ENCODE assay signal across 1 cellular context in the genomic region with DNA sequence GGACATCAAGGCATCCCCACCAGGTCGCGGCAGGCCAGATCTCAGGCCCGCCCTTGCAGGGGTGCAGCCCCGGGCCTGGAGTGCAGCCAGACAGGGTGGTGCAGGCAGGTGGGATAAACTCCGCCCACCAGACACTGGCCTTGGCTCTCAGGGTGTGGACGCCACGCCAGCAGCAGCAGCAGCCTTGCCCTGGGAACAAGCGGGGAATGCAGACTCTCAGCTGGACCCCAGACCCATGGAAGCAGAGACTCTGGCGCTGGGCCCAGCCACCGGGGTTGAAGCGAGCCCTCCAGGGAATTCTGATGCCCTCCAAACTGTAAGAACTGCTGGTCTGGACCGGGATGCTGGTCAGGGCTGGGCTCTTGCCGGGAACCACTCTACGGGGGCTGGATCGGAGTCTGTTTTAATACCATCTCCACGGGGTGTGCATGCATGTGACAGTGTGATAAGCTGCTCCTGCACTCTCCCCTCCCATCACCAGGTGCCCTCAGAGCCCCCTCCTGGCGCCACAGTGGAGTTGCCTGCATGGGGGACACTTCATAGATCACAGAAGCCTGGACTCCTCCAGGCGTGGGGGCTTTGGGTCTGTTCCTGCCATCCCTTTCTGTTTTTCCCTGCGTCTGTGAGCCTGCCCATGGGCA.
TF ChIP-seq lines count a peak whose summit lies in the region.

No MANE protein-coding gene starts in this region.

TF ChIP-seq in K562, 482 proteins besides CTCF, POLR2A, EP300 and RAD21 (continued from another document):
- TF ChIP-seq, protein P1, sequence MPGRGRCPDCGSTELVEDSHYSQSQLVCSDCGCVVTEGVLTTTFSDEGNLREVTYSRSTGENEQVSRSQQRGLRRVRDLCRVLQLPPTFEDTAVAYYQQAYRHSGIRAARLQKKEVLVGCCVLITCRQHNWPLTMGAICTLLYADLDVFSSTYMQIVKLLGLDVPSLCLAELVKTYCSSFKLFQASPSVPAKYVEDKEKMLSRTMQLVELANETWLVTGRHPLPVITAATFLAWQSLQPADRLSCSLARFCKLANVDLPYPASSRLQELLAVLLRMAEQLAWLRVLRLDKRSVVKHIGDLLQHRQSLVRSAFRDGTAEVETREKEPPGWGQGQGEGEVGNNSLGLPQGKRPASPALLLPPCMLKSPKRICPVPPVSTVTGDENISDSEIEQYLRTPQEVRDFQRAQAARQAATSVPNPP (IDR thresholded peaks at IDR 0.05; ENCODE audit: borderline replicate concordance, insufficient read depth, insufficient read length): no peak
- TF ChIP-seq PHF20 (IDR thresholded peaks at IDR 0.05; ENCODE audit: partially characterized antibody) (no peak), TEAD4 (IDR thresholded peaks at IDR 0.05; ENCODE audit: low read length) (peak; percentile 21; the same call in 1 of the 2 replicates), TEAD4 (CRISPR knock-in tag; IDR thresholded peaks at IDR 0.05; ENCODE audit: borderline replicate concordance) (no peak), BHLHE40 (IDR thresholded peaks at IDR 0.05; ENCODE audit: low read length) (0 out of 2 replicates have a peak, but pooled peaks have one; percentile 22), NFIC (IDR thresholded peaks at IDR 0.05) (0 out of 2 replicates have a peak, but pooled peaks have one; percentile 12), GTF2E2 (tag; IDR thresholded peaks at IDR 0.05) (no peak), ARID1B (IDR thresholded peaks at IDR 0.05) (peak; percentile 41; the same call in 1 of the 2 replicates), STAT5A (IDR thresholded peaks at IDR 0.05; ENCODE audit: borderline replicate concordance, low read length) (peak; percentile 24; the same call in 1 of the 2 replicates), GATAD2B (IDR thresholded peaks at IDR 0.05; ENCODE audit: borderline replicate concordance) (no peak), PURB (CRISPR knock-in tag; IDR thresholded peaks at IDR 0.05; ENCODE audit: low read depth) (no peak), ZNF644 (tag; IDR thresholded peaks at IDR 0.05; ENCODE audit: low read depth) (no peak), ZBTB7A (IDR thresholded peaks at IDR 0.05; ENCODE audit: borderline replicate concordance, control insufficient read depth, low read depth, low read length) (peak; percentile 28; the same call in 1 of the 2 replicates), MAZ (CRISPR knock-in tag; conservative IDR thresholded peaks at IDR 0.05 in 1 of 2, IDR thresholded peaks at IDR 0.05 in 1 of 2) (0 out of 4 replicates have a peak, but pooled peaks of 1 of the 2 experiments have one; percentile 29), SMC3 (conservative IDR thresholded peaks at IDR 0.05; ENCODE audit: insufficient read depth, low read depth, low read length) (peak; percentile 43), TCF3 (CRISPR knock-in tag; IDR thresholded peaks at IDR 0.05) (peak; percentile 63), CBFA2T3 (IDR thresholded peaks at IDR 0.05) (peak; percentile 64), FOXA1 (IDR thresholded peaks at IDR 0.05; ENCODE audit: borderline replicate concordance) (no peak), SNIP1 (IDR thresholded peaks at IDR 0.05; ENCODE audit: low read depth) (no peak)
- TF ChIP-seq, protein P2, sequence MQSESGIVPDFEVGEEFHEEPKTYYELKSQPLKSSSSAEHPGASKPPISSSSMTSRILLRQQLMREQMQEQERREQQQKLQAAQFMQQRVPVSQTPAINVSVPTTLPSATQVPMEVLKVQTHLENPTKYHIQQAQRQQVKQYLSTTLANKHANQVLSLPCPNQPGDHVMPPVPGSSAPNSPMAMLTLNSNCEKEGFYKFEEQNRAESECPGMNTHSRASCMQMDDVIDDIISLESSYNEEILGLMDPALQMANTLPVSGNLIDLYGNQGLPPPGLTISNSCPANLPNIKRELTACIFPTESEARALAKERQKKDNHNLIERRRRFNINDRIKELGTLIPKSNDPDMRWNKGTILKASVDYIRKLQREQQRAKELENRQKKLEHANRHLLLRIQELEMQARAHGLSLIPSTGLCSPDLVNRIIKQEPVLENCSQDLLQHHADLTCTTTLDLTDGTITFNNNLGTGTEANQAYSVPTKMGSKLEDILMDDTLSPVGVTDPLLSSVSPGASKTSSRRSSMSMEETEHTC (IDR thresholded peaks at IDR 0.05): peak; percentile 38; the same call in 1 of the 2 replicates
- TF ChIP-seq, protein P3, sequence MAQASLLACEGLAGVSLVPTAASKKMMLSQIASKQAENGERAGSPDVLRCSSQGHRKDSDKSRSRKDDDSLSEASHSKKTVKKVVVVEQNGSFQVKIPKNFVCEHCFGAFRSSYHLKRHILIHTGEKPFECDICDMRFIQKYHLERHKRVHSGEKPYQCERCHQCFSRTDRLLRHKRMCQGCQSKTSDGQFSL (CRISPR knock-in tag; IDR thresholded peaks at IDR 0.05): 0 out of 2 replicates have a peak, but pooled peaks have one; percentile 21
- TF ChIP-seq, protein P3 (tag; IDR thresholded peaks at IDR 0.05): no peak
- TF ChIP-seq, protein P4, sequence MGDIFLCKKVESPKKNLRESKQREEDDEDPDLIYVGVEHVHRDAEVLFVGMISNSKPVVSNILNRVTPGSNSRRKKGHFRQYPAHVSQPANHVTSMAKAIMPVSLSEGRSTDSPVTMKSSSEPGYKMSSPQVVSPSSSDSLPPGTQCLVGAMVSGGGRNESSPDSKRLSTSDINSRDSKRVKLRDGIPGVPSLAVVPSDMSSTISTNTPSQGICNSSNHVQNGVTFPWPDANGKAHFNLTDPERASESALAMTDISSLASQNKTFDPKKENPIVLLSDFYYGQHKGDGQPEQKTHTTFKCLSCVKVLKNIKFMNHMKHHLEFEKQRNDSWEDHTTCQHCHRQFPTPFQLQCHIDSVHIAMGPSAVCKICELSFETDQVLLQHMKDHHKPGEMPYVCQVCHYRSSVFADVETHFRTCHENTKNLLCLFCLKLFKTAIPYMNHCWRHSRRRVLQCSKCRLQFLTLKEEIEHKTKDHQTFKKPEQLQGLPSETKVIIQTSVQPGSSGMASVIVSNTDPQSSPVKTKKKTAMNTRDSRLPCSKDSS (IDR thresholded peaks at IDR 0.05; ENCODE audit: low read depth, partially characterized antibody): no peak
- TF ChIP-seq, protein P5, sequence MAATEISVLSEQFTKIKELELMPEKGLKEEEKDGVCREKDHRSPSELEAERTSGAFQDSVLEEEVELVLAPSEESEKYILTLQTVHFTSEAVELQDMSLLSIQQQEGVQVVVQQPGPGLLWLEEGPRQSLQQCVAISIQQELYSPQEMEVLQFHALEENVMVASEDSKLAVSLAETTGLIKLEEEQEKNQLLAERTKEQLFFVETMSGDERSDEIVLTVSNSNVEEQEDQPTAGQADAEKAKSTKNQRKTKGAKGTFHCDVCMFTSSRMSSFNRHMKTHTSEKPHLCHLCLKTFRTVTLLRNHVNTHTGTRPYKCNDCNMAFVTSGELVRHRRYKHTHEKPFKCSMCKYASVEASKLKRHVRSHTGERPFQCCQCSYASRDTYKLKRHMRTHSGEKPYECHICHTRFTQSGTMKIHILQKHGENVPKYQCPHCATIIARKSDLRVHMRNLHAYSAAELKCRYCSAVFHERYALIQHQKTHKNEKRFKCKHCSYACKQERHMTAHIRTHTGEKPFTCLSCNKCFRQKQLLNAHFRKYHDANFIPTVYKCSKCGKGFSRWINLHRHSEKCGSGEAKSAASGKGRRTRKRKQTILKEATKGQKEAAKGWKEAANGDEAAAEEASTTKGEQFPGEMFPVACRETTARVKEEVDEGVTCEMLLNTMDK (IDR thresholded peaks at IDR 0.05; ENCODE audit: borderline replicate concordance, insufficient read depth, low read depth, low read length, poor library complexity, severe bottlenecking): peak; percentile 57
